ENCODE assay signal across 8 cellular contexts in genomic region chr1:18948048-18948912, GRCh38. TPM values are rescaled to one million over a fixed set of nuclear protein-coding genes. Genes with fewer than 3 reads are reported as not detected.
DNase-seq lines count a peak whose midpoint lies in the region; ATAC-seq, FAIRE-seq and TF ChIP-seq lines count a peak whose summit lies in the region.

No MANE protein-coding gene starts in this region.

- peak; percentile 23 for DNase-seq in NCI-H2171 treated with DMSO at 0.1 percent for 48 hours (lab: John Stamatoyannopoulos, UW)
- DNase-seq in activated T-helper 9 cell treated with anti-CD3 and anti-CD28 coated beads, Interleukin-2, amount 50 U/mL, for 16 hours (ENCODE audit: low read depth) = peak; percentile 37
- peak; percentile 61 for DNase-seq in kidney
- peak in 5 of 6 experiments; percentile 40 to 75 (median 59) for DNase-seq in stimulated activated naive CD4-positive, alpha-beta T cell (lab: John Stamatoyannopoulos, UW)
- DNase-seq in NCI-H2227 treated with DMSO at 0.1 percent for 48 hours (lab: John Stamatoyannopoulos, UW) = no peak
- DNase-seq in NCI-H446 (lab: John Stamatoyannopoulos, UW) = no peak

- no peak for FAIRE-seq in kidney (lab: Jason Lieb, UNC)

- H3K4me1 ChIP-seq in kidney (ENCODE audit: control insufficient read depth in 1 of 2, insufficient read depth in 1 of 2, low read depth in 1 of 2, low read length in 2 of 2) = peaks cover 49 to 56% of the 10 kb centered on the region in 2 donors

- no peak overlapping the region for H3K9ac ChIP-seq in kidney (ENCODE audit: low read length in 2 of 2)

- H3K36me3 ChIP-seq in kidney (ENCODE audit: control insufficient read depth in 1 of 2, insufficient read depth in 2 of 2, low read length in 2 of 2) = no peaks in the 10 kb centered on the region

- H3K9me3 ChIP-seq in kidney (ENCODE audit: control insufficient read depth in 1 of 2, low read length in 2 of 2) = no peaks in the 10 kb centered on the region

- peak overlapping the region in 1 of 2 donors; percentile 88 for H3K27ac ChIP-seq in kidney (ENCODE audit: low read depth in 2 of 2, low read length in 2 of 2)

- intact Hi-C loops in kidney (cut with DNase I) = no loop called here

- no peak overlapping the region for H3K4me3 ChIP-seq in kidney (ENCODE audit: low read length in 2 of 2)

- ATAC-seq in HG03175 (IDR thresholded peaks at IDR 0.05; ENCODE audit: unreplicated experiment) = no peak
- ATAC-seq in GM19467 (IDR thresholded peaks at IDR 0.05; ENCODE audit: unreplicated experiment) = no peak

- TF ChIP-seq CTCF in kidney (IDR thresholded peaks at IDR 0.05; ENCODE audit: borderline replicate concordance, extremely low read depth, insufficient read depth) = no peak

RNA-seq across cellular contexts. Expression of gene IFFO2, which starts 8.2 kb away (rescaled TPM):
- 23.1 TPM for total RNA-seq in kidney
- polyA plus RNA-seq in kidney (ENCODE audit: insufficient read depth, low read depth, low replicate concordance) = 7.5 TPM

RNA-seq across cellular contexts. Expression of gene ALDH4A1, which starts 45.9 kb away (rescaled TPM):
- total RNA-seq in kidney = 49.3 TPM
- polyA plus RNA-seq in kidney (ENCODE audit: insufficient read depth, low read depth, low replicate concordance) = 352 TPM

Comparison
In these comparisons a context has a peak if more than half of its experiments do, and no peak if none do; other contexts are left out.
1. DNase-seq: peak in NCI-H2171 treated with DMSO at 0.1 percent for 48 hours (single experiment), activated T-helper 9 cell treated with anti-CD3 and anti-CD28 coated beads, Interleukin-2, amount 50 U/mL, for 16 hours (single experiment), kidney (single experiment) and stimulated activated naive CD4-positive, alpha-beta T cell (5 of 6); none in NCI-H2227 treated with DMSO at 0.1 percent for 48 hours (single experiment) and NCI-H446 (0 of 2).